ENCODE assay signal across 11 cellular contexts in genomic region chr13:110113284-110113764, GRCh38.
A peak's percentile ranks its signal among the peaks of the same experiment; 100 is the strongest.
DNase-seq lines count a peak whose midpoint lies in the region; TF ChIP-seq lines count a peak whose summit lies in the region.
"Had no signal": no experiment of that assay in that cellular context is flagged by ENCODE, and none has a peak within 500 bp of the region (broad histone marks: within the 10 kb centered on the region; RNA-seq: fewer than 3 reads in every experiment).

No MANE protein-coding gene starts in this region.

- H3K4me3 ChIP-seq in H7 (ENCODE audit: insufficient read depth, low read depth, low read length) (no peak overlapping the region), PC-9 (no peak overlapping the region), choroid plexus epithelial cell (ENCODE audit: low read depth, low read length) (no peak overlapping the region)
- H3K4me3 ChIP-seq: esophagus muscularis mucosa, ovary had no signal

- H3K36me3 Mint-ChIP-seq in osteocyte (ENCODE audit: unreplicated experiment): no peaks in the 10 kb centered on the region

- H3K36me3 ChIP-seq in H7 (replicated peaks; ENCODE audit: control insufficient read depth, insufficient read depth, low read length): no peaks in the 10 kb centered on the region
- no peaks in the 10 kb centered on the region for H3K36me3 ChIP-seq in PC-9 (ENCODE audit: low read depth)
- H3K36me3 ChIP-seq: esophagus muscularis mucosa, ovary had no signal

- peaks cover 34% of the 10 kb centered on the region for H3K4me1 Mint-ChIP-seq in osteocyte (ENCODE audit: unreplicated experiment)

- no peak overlapping the region for H3K4me3 Mint-ChIP-seq in osteocyte (ENCODE audit: unreplicated experiment)
- H3K4me3 Mint-ChIP-seq: activated T-cell treated with anti-CD3 and anti-CD28 coated beads, Interleukin-2, amount 50 U/mL, for 24 hours had no signal

- H4K20me1 ChIP-seq in PC-9 (ENCODE audit: insufficient read depth): no peaks in the 10 kb centered on the region

- CTCF ChIA-PET in PC-9 (lab: Charles Lee): interaction anchor here (0.5 to 1.7 kb wide), 3 partner anchors 25 to 1199 kb away, joined by 3 to 6 read pairs (median 3); partner anchors contain the start of gene IRS2

- H3K9me2 ChIP-seq in PC-9 (ENCODE audit: insufficient read depth): no peaks in the 10 kb centered on the region

- peaks cover 48% of the 10 kb centered on the region for H3F3A ChIP-seq in PC-9 (ENCODE audit: insufficient read depth, low read depth)

- H3K27me3 ChIP-seq in H7 (ENCODE audit: control insufficient read depth, insufficient read depth, low read length): no peaks in the 10 kb centered on the region; the same call in 1 of the 2 replicates
- H3K27me3 ChIP-seq in PC-9 (ENCODE audit: insufficient read depth, low read depth): no peaks in the 10 kb centered on the region
- H3K27me3 ChIP-seq: ovary had no signal

- intact Hi-C loops in PC-9 (cut with micrococcal nuclease; ENCODE audit: unreplicated experiment): no loop called here

- BruUV-seq in PC-9 (replicated peaks; lab: Mats Ljungman, UMichigan): no TSS peak

- H3K79me2 ChIP-seq in PC-9 (ENCODE audit: low read depth): no peaks in the 10 kb centered on the region

- POLR2A ChIA-PET in PC-9 (lab: Charles Lee; ENCODE audit: unreplicated experiment): interaction anchor here (0.6 to 0.7 kb wide), 4 partner anchors 25 to 1097 kb away, joined by 3 to 14 read pairs (median 6); partner anchors contain the start of gene ANKRD10

- no peaks in the 10 kb centered on the region for H3K9me3 ChIP-seq in PC-9 (ENCODE audit: insufficient read depth, low read depth)
- H3K9me3 ChIP-seq: esophagus muscularis mucosa, ovary had no signal

- no peak overlapping the region for H3K27ac Mint-ChIP-seq in osteocyte (ENCODE audit: unreplicated experiment)
- H3K27ac Mint-ChIP-seq: activated T-cell treated with anti-CD3 and anti-CD28 coated beads, Interleukin-2, amount 50 U/mL, for 24 hours had no signal

- H2AFZ ChIP-seq in PC-9: no peak overlapping the region

- no peaks in the 10 kb centered on the region for H3K27me3 Mint-ChIP-seq in osteocyte (ENCODE audit: unreplicated experiment)

- H3K4me1 ChIP-seq in PC-9 (replicated peaks; ENCODE audit: insufficient read depth): peaks cover 55% of the 10 kb centered on the region

- H3K27ac ChIP-seq in PC-9: peak overlapping the region; percentile 46
- H3K27ac ChIP-seq: esophagus muscularis mucosa, ovary had no signal

- DNase-seq in H7 (peak; percentile 28), PC-9 (peak; percentile 29 to 91), choroid plexus epithelial cell (ENCODE audit: low read depth) (peak; percentile 92), smooth muscle cell of the brain vasculature (ENCODE audit: low read depth, low spot score) (peak; percentile 54), NCI-H748 treated with DMSO at 0.1 percent for 48 hours (lab: John Stamatoyannopoulos, UW) (no peak), osteocyte (ENCODE audit: extremely low spot score, unreplicated experiment) (no peak)
- no peak for DNase-seq in stimulated activated CD4-positive, alpha-beta T cell treated with anti-CD3 and anti-CD28 coated beads, Interleukin-2, amount 100 ng/mL, for 24 hours
- DNase-seq: activated T-cell treated with anti-CD3 and anti-CD28 coated beads, Interleukin-2, amount 50 U/mL, for 24 hours; NCI-H1105 treated with DMSO at 0.1 percent for 48 hours; ovary had no signal

- no peaks in the 10 kb centered on the region for H3K9me3 Mint-ChIP-seq in osteocyte (ENCODE audit: unreplicated experiment)
- H3K9me3 Mint-ChIP-seq: activated T-cell treated with anti-CD3 and anti-CD28 coated beads, Interleukin-2, amount 50 U/mL, for 24 hours had no signal

- TF ChIP-seq CTCF in PC-9 (conservative IDR thresholded peaks at IDR 0.05): no peak
- TF ChIP-seq CTCF in choroid plexus epithelial cell (conservative IDR thresholded peaks at IDR 0.05; ENCODE audit: low read depth, low read length): no peak
- TF ChIP-seq CTCF in osteocyte (IDR thresholded peaks at IDR 0.05): no peak

- peak overlapping the region; percentile 48 for H3K4me2 ChIP-seq in PC-9

Comparison
In these comparisons a context has a peak if more than half of its experiments do, and no peak if none do; other contexts are left out.
1. DNase-seq: peak in H7 (single experiment), PC-9 (2 of 2), choroid plexus epithelial cell (single experiment) and smooth muscle cell of the brain vasculature (single experiment); none in stimulated activated CD4-positive, alpha-beta T cell treated with anti-CD3 and anti-CD28 coated beads, Interleukin-2, amount 100 ng/mL, for 24 hours (0 of 2), NCI-H748 treated with DMSO at 0.1 percent for 48 hours (single experiment) and osteocyte (single experiment).